ENCODE assay signal across 16 cellular contexts in genomic region chr3:134666052-134666451, GRCh38. TPM values are rescaled to one million over a fixed set of nuclear protein-coding genes. Genes with fewer than 3 reads are reported as not detected.
DNase-seq lines count a peak whose midpoint lies in the region; ATAC-seq and TF ChIP-seq lines count a peak whose summit lies in the region.
"Had no signal": no experiment of that assay in that cellular context is flagged by ENCODE, and none has a peak within 500 bp of the region (broad histone marks: within the 10 kb centered on the region; RNA-seq: fewer than 3 reads in every experiment).

No MANE protein-coding gene starts in this region.

- ATAC-seq in HCT116 (0 out of 2 replicates have a peak, but pooled peaks have one; percentile 8), foreskin keratinocyte (peak; percentile 13), GM21447 (IDR thresholded peaks at IDR 0.05; ENCODE audit: unreplicated experiment) (no peak)

- H3K27ac Mint-ChIP-seq in MCF 10A (ENCODE audit: low read depth, unreplicated experiment): peak overlapping the region; percentile 14
- H3K27ac Mint-ChIP-seq: CD4-positive, alpha-beta memory T cell had no signal

- H3K4me3 ChIP-seq in mammary epithelial cell (replicated peaks in 1 of 3; ENCODE audit: insufficient read depth in 1 of 3, low read depth in 2 of 3, low read length in 3 of 3) (no peak overlapping the region), HCT116 (replicated peaks in 1 of 2; ENCODE audit: low read depth in 1 of 2, low read length in 2 of 2) (no peak overlapping the region), breast epithelium (no peak overlapping the region)

- no peaks in the 10 kb centered on the region for H3K9me2 ChIP-seq in HCT116 (ENCODE audit: insufficient read depth)

- no peak overlapping the region for H3K9ac ChIP-seq in mammary epithelial cell (ENCODE audit: insufficient read depth, low read length)
- H3K9ac ChIP-seq in HCT116 (ENCODE audit: low read length): no peak overlapping the region

- intact Hi-C loops in MCF 10A (cut with micrococcal nuclease): no loop called here
- intact Hi-C loops in mammary epithelial cell (cut with micrococcal nuclease): loop anchor here (2.0 kb wide), 1 partner anchor 25 kb away; no protein-coding TSS in a partner anchor
- intact Hi-C loops in HCT116 (cut with micrococcal nuclease): no loop called here
- intact Hi-C loops in breast epithelium (cut with DNase I; ENCODE audit: low total_unique reads): no loop called here
- intact Hi-C loops in posterior vena cava (cut with DNase I): no loop called here

- WGBS in mammary epithelial cell (ENCODE audit: low coverage, missing lambda C conversion rate): 93% methylated on average over 2 of the region's 7 CpGs

- H3K27ac ChIP-seq in mammary epithelial cell (ENCODE audit: insufficient read depth, low read depth, low read length) (no peak overlapping the region), HCT116 (ENCODE audit: low read depth, low read length) (no peak overlapping the region), breast epithelium (peak overlapping the region; percentile 75 to 80), foreskin keratinocyte (no peak overlapping the region)

- TF ChIP-seq RAD21 in HCT116 (IDR thresholded peaks at IDR 0.05; ENCODE audit: low read depth): no peak

- H4K20me1 ChIP-seq in mammary epithelial cell (ENCODE audit: insufficient read depth, low read length) (no peaks in the 10 kb centered on the region), HCT116 (ENCODE audit: insufficient read depth) (no peaks in the 10 kb centered on the region)

- CTCF ChIA-PET in MCF 10A (lab: Yijun Ruan, JAX) (no interaction called here), mammary epithelial cell (lab: Charles Lee; ENCODE audit: low non-redundant PET) (no interaction called here), HCT116 (lab: Charles Lee) (no interaction called here)

- no peaks in the 10 kb centered on the region for H3K36me3 Mint-ChIP-seq in MCF 10A (ENCODE audit: insufficient read depth, unreplicated experiment)
- H3K36me3 Mint-ChIP-seq: CD4-positive, alpha-beta memory T cell had no signal

- H3K9me3 ChIP-seq in mammary epithelial cell (replicated peaks; ENCODE audit: insufficient read depth, low read length) (no peaks in the 10 kb centered on the region), HCT116 (ENCODE audit: control insufficient read depth in 1 of 2, insufficient read depth in 1 of 2, low read depth in 1 of 2, low read length in 2 of 2) (no peaks in the 10 kb centered on the region), breast epithelium (no peaks in the 10 kb centered on the region)

- no peak for TF ChIP-seq POLR2A in HCT116 (IDR thresholded peaks at IDR 0.05; ENCODE audit: borderline replicate concordance, extremely low read depth, insufficient read depth, insufficient read length)
- TF ChIP-seq POLR2A in breast epithelium (IDR thresholded peaks at IDR 0.05): no peak

- peaks cover 8% of the 10 kb centered on the region for H3K27me3 Mint-ChIP-seq in MCF 10A (ENCODE audit: insufficient read depth, unreplicated experiment)

- H2AFZ ChIP-seq in mammary epithelial cell (ENCODE audit: low read depth, low read length) (no peak overlapping the region), HCT116 (ENCODE audit: low read depth, low read length, poor library complexity, severe bottlenecking) (no peak overlapping the region)

- H3K79me2 ChIP-seq in mammary epithelial cell (ENCODE audit: insufficient read depth, low read length) (no peaks in the 10 kb centered on the region), HCT116 (ENCODE audit: insufficient read depth, low read length) (no peaks in the 10 kb centered on the region)

- peaks cover 7% of the 10 kb centered on the region for H3K9me3 Mint-ChIP-seq in MCF 10A (ENCODE audit: unreplicated experiment)

- no peak overlapping the region for H3K4me3 Mint-ChIP-seq in MCF 10A (ENCODE audit: unreplicated experiment)
- H3K4me3 Mint-ChIP-seq: CD4-positive, alpha-beta memory T cell had no signal

- peaks cover 9% of the 10 kb centered on the region for H3K4me1 ChIP-seq in mammary epithelial cell (ENCODE audit: insufficient read depth, low read length)
- peaks cover 0 to 13% of the 10 kb centered on the region in 2 experiments; a peak in 2 of 4 replicates for H3K4me1 ChIP-seq in HCT116 (ENCODE audit: control insufficient read depth in 1 of 2, insufficient read depth in 2 of 2, low read length in 2 of 2)
- no peaks in the 10 kb centered on the region for H3K4me1 ChIP-seq in breast epithelium
- H3K4me1 ChIP-seq in foreskin keratinocyte: no peaks in the 10 kb centered on the region

- TF ChIP-seq CTCF in MCF 10A (IDR thresholded peaks at IDR 0.05; ENCODE audit: unreplicated experiment): no peak
- no peak for TF ChIP-seq CTCF in mammary epithelial cell (conservative IDR thresholded peaks at IDR 0.05 in 1 of 2, IDR thresholded peaks at IDR 0.05 in 1 of 2; ENCODE audit: extremely low read depth in 1 of 2, insufficient read depth in 1 of 2, low read depth in 1 of 2, low read length in 2 of 2)
- no peak for TF ChIP-seq CTCF in HCT116 (IDR thresholded peaks at IDR 0.05 in 2 of 3, conservative IDR thresholded peaks at IDR 0.05 in 1 of 3; ENCODE audit: borderline replicate concordance in 1 of 3, insufficient read depth in 1 of 3, low read depth in 2 of 3, low read length in 2 of 3)
- TF ChIP-seq CTCF in breast epithelium (IDR thresholded peaks at IDR 0.05): no peak
- no peak for TF ChIP-seq CTCF in foreskin keratinocyte (conservative IDR thresholded peaks at IDR 0.05)

- POLR2A ChIA-PET in MCF 10A (lab: Yijun Ruan, JAX): no interaction called here
- POLR2A ChIA-PET in HCT116 (lab: Charles Lee): no interaction called here

- H3K4me1 Mint-ChIP-seq in MCF 10A (ENCODE audit: insufficient read depth, unreplicated experiment): peaks cover 5% of the 10 kb centered on the region
- H3K4me1 Mint-ChIP-seq: CD4-positive, alpha-beta memory T cell had no signal

- H3K36me3 ChIP-seq in mammary epithelial cell (ENCODE audit: insufficient read depth, low read length) (no peaks in the 10 kb centered on the region), HCT116 (ENCODE audit: control insufficient read depth in 1 of 2, insufficient read depth in 2 of 2, low read length in 2 of 2) (no peaks in the 10 kb centered on the region), breast epithelium (no peaks in the 10 kb centered on the region)

- dilution Hi-C loops in mammary epithelial cell (cut with HindIII; ENCODE audit: low sequenced_read_pairs): no loop called here

- H3K27me3 ChIP-seq in mammary epithelial cell (ENCODE audit: insufficient read depth, low read length) (no peaks in the 10 kb centered on the region), HCT116 (ENCODE audit: insufficient read depth, low read length) (no peaks in the 10 kb centered on the region), breast epithelium (no peaks in the 10 kb centered on the region), foreskin keratinocyte (no peaks in the 10 kb centered on the region)

- no peak overlapping the region for H3K4me2 ChIP-seq in mammary epithelial cell (ENCODE audit: insufficient read depth, low read depth, low read length)
- peak overlapping the region; percentile 53 for H3K4me2 ChIP-seq in HCT116 (ENCODE audit: low read length)

- DNase-seq in MCF 10A (ENCODE audit: unreplicated experiment) (no peak), mammary epithelial cell (no peak), HCT116 (ENCODE audit: low read depth, low spot score) (no peak), breast epithelium (ENCODE audit: low spot score in 2 of 2) (no peak), foreskin keratinocyte (no peak), NCI-H2196 (lab: John Stamatoyannopoulos, UW; ENCODE audit: unreplicated experiment) (no peak), posterior vena cava (ENCODE audit: low spot score) (no peak)
- DNase-seq: Calu3; CD4-positive, alpha-beta memory T cell; COR-L47; DMS79 treated with DMSO at 0.1 percent for 48 hours; GF-D8 had no signal

- RAD21 ChIA-PET in HCT116 (lab: Charles Lee; ENCODE audit: low non-redundant PET in 1 of 2, low total read pairs in 2 of 2, uncharacterized antibody in 2 of 2, unreplicated experiment in 2 of 2): no interaction called here

- in situ Hi-C loops in mammary epithelial cell (cut with MboI; ENCODE audit: low sequenced_read_pairs in 2 of 2): no loop called here

- BruUV-seq in MCF 10A (replicated peaks; lab: Mats Ljungman, UMichigan): no TSS peak
- no TSS peak for BruUV-seq in mammary epithelial cell (replicated peaks; lab: Mats Ljungman, UMichigan)
- no TSS peak for BruUV-seq in HCT116 (replicated peaks; lab: Mats Ljungman, UMichigan)

TF ChIP-seq in HCT116, 20 proteins besides CTCF, POLR2A, EP300 and RAD21:
- no peak for TF ChIP-seq EGR1 (IDR thresholded peaks at IDR 0.05; ENCODE audit: low read depth)

RNA-seq across cellular contexts. Expression of gene KY, which starts 15.2 kb away (rescaled TPM):
- not detected in 2 replicates for total RNA-seq in MCF 10A (2022)
- total RNA-seq in mammary epithelial cell: under 1 TPM in 1 of 2 donors, not detected in 1; 0.33 TPM
- 0.03 TPM for polyA plus RNA-seq in mammary epithelial cell
- not detected for polyA minus RNA-seq in mammary epithelial cell
- total RNA-seq in HCT116 (2021; ENCODE audit: unreplicated experiment): not detected
- polyA plus RNA-seq in HCT116 (2012): 0.04 TPM in 2 replicates
- total RNA-seq in breast epithelium: 1 to 10 TPM in 1 of 3 donors, under 1 TPM in 1, not detected in 1; 0.33 to 1.2 TPM
- total RNA-seq in foreskin keratinocyte: not detected in 2 replicates
- polyA plus RNA-seq in foreskin keratinocyte: not detected in 2 replicates
- 1 to 10 TPM; 3.2 to 3.8 TPM for total RNA-seq in posterior vena cava
- total RNA-seq: A172; A673; Calu3; CD4-positive, alpha-beta memory T cell; G401 had no signal
- polyA plus RNA-seq: CD4-positive, alpha-beta memory T cell had no signal

Comparison
In these comparisons a context has a peak if more than half of its experiments do, and no peak if none do; other contexts are left out.
1. H3K27ac ChIP-seq: peak in breast epithelium (2 of 2); none in mammary epithelial cell (single experiment), HCT116 (single experiment) and foreskin keratinocyte (single experiment).